ENCODE assay signal across 1 cellular context in the genomic region with DNA sequence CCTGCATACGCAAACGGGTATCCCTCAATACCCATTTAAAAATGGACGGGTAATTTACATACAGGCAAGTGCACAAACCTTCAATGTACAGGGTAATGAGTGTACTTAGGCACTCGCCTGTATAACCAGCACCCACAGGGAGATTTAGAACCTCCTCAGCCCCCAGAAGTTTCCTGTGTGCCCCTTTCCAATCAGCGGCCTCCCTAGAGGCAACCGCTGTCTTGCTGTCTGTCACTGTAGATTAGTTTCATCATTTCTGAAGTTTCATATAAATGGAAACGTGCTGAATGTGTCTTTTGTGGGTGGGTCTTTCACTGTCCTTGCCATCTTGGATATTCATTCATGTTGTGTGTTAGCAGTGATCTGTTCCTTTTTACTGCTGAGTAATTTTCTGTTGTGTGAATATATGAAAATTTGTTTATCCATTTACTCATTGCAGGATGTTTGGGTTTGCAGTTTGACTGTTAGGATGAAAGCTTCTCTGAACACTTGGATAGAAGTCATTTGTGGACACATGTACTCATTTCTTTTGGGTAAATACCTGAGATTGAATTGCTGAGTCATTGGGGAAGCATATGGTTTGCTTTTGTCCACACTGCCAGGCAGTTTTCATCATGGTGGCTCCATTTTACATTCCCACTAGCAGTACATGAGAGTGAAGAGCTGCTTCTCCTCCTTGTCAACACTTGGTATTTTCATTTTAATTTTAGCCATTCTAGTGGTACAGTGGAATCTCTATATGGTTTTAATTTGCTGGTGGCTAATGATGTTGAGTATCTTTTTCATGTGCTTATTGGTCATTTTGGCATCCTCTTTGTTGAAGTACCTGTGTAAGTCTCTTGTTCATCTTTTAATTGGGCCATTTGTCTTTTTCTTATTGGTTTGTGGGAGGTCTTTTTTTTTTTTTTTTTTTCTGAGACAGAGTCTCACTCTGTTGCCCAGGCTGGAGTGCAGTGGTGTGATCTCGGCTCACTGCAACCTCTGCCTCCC.
TF ChIP-seq lines count a peak whose summit lies in the region.

No MANE protein-coding gene starts in this region.

TF ChIP-seq in K562, 482 proteins besides CTCF, POLR2A, EP300 and RAD21 (continued from another document and continues in another):
- TF ChIP-seq IRF2 (CRISPR knock-in tag; IDR thresholded peaks at IDR 0.05) (no peak), SRF (CRISPR knock-in tag; IDR thresholded peaks at IDR 0.05) (no peak), MYNN (IDR thresholded peaks at IDR 0.05) (no peak), MYNN (CRISPR knock-in tag; IDR thresholded peaks at IDR 0.05) (no peak), JUN (IDR thresholded peaks at IDR 0.05; ENCODE audit: borderline replicate concordance, low read depth, low read length) (no peak), JUN (CRISPR knock-in tag; IDR thresholded peaks at IDR 0.05; ENCODE audit: borderline replicate concordance) (no peak), JUND (IDR thresholded peaks at IDR 0.05; ENCODE audit: borderline replicate concordance, low read depth, low read length) (no peak), JUND (tag; IDR thresholded peaks at IDR 0.05; ENCODE audit: borderline replicate concordance, low read depth, low read length) (peak; percentile 56; the same call in 2 of the 3 replicates), ZNF212 (CRISPR knock-in tag; IDR thresholded peaks at IDR 0.05) (no peak), PHF21A (IDR thresholded peaks at IDR 0.05; ENCODE audit: borderline replicate concordance, low read depth) (no peak), ZNF239 (CRISPR knock-in tag; IDR thresholded peaks at IDR 0.05) (0 out of 2 replicates have a peak, but pooled peaks have one; percentile 16), POLR2AphosphoS5 (IDR thresholded peaks at IDR 0.05; ENCODE audit: control insufficient read depth, insufficient read depth, low read depth, low read length) (no peak), TAF9B (IDR thresholded peaks at IDR 0.05; ENCODE audit: partially characterized antibody) (no peak), RNF2 (IDR thresholded peaks at IDR 0.05) (no peak), EHMT2 (IDR thresholded peaks at IDR 0.05) (peak; percentile 79), SMARCB1 (IDR thresholded peaks at IDR 0.05; ENCODE audit: insufficient read length, low read depth) (no peak), NCOR1 (IDR thresholded peaks at IDR 0.05) (0 out of 2 replicates have a peak, but pooled peaks have one; percentile 6)
- TF ChIP-seq, protein P1, sequence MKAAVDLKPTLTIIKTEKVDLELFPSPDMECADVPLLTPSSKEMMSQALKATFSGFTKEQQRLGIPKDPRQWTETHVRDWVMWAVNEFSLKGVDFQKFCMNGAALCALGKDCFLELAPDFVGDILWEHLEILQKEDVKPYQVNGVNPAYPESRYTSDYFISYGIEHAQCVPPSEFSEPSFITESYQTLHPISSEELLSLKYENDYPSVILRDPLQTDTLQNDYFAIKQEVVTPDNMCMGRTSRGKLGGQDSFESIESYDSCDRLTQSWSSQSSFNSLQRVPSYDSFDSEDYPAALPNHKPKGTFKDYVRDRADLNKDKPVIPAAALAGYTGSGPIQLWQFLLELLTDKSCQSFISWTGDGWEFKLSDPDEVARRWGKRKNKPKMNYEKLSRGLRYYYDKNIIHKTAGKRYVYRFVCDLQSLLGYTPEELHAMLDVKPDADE (conservative IDR thresholded peaks at IDR 0.05; ENCODE audit: control insufficient read depth, low read depth, low read length): no peak
- TF ChIP-seq, protein P2, sequence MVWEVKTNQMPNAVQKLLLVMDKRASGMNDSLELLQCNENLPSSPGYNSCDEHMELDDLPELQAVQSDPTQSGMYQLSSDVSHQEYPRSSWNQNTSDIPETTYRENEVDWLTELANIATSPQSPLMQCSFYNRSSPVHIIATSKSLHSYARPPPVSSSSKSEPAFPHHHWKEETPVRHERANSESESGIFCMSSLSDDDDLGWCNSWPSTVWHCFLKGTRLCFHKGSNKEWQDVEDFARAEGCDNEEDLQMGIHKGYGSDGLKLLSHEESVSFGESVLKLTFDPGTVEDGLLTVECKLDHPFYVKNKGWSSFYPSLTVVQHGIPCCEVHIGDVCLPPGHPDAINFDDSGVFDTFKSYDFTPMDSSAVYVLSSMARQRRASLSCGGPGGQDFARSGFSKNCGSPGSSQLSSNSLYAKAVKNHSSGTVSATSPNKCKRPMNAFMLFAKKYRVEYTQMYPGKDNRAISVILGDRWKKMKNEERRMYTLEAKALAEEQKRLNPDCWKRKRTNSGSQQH (CRISPR knock-in tag; IDR thresholded peaks at IDR 0.05): no peak
- TF ChIP-seq, protein P3, sequence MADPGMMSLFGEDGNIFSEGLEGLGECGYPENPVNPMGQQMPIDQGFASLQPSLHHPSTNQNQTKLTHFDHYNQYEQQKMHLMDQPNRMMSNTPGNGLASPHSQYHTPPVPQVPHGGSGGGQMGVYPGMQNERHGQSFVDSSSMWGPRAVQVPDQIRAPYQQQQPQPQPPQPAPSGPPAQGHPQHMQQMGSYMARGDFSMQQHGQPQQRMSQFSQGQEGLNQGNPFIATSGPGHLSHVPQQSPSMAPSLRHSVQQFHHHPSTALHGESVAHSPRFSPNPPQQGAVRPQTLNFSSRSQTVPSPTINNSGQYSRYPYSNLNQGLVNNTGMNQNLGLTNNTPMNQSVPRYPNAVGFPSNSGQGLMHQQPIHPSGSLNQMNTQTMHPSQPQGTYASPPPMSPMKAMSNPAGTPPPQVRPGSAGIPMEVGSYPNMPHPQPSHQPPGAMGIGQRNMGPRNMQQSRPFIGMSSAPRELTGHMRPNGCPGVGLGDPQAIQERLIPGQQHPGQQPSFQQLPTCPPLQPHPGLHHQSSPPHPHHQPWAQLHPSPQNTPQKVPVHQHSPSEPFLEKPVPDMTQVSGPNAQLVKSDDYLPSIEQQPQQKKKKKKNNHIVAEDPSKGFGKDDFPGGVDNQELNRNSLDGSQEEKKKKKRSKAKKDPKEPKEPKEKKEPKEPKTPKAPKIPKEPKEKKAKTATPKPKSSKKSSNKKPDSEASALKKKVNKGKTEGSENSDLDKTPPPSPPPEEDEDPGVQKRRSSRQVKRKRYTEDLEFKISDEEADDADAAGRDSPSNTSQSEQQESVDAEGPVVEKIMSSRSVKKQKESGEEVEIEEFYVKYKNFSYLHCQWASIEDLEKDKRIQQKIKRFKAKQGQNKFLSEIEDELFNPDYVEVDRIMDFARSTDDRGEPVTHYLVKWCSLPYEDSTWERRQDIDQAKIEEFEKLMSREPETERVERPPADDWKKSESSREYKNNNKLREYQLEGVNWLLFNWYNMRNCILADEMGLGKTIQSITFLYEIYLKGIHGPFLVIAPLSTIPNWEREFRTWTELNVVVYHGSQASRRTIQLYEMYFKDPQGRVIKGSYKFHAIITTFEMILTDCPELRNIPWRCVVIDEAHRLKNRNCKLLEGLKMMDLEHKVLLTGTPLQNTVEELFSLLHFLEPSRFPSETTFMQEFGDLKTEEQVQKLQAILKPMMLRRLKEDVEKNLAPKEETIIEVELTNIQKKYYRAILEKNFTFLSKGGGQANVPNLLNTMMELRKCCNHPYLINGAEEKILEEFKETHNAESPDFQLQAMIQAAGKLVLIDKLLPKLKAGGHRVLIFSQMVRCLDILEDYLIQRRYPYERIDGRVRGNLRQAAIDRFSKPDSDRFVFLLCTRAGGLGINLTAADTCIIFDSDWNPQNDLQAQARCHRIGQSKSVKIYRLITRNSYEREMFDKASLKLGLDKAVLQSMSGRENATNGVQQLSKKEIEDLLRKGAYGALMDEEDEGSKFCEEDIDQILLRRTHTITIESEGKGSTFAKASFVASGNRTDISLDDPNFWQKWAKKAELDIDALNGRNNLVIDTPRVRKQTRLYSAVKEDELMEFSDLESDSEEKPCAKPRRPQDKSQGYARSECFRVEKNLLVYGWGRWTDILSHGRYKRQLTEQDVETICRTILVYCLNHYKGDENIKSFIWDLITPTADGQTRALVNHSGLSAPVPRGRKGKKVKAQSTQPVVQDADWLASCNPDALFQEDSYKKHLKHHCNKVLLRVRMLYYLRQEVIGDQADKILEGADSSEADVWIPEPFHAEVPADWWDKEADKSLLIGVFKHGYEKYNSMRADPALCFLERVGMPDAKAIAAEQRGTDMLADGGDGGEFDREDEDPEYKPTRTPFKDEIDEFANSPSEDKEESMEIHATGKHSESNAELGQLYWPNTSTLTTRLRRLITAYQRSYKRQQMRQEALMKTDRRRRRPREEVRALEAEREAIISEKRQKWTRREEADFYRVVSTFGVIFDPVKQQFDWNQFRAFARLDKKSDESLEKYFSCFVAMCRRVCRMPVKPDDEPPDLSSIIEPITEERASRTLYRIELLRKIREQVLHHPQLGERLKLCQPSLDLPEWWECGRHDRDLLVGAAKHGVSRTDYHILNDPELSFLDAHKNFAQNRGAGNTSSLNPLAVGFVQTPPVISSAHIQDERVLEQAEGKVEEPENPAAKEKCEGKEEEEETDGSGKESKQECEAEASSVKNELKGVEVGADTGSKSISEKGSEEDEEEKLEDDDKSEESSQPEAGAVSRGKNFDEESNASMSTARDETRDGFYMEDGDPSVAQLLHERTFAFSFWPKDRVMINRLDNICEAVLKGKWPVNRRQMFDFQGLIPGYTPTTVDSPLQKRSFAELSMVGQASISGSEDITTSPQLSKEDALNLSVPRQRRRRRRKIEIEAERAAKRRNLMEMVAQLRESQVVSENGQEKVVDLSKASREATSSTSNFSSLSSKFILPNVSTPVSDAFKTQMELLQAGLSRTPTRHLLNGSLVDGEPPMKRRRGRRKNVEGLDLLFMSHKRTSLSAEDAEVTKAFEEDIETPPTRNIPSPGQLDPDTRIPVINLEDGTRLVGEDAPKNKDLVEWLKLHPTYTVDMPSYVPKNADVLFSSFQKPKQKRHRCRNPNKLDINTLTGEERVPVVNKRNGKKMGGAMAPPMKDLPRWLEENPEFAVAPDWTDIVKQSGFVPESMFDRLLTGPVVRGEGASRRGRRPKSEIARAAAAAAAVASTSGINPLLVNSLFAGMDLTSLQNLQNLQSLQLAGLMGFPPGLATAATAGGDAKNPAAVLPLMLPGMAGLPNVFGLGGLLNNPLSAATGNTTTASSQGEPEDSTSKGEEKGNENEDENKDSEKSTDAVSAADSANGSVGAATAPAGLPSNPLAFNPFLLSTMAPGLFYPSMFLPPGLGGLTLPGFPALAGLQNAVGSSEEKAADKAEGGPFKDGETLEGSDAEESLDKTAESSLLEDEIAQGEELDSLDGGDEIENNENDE (IDR thresholded peaks at IDR 0.05; ENCODE audit: low read depth, low read length): no peak
- TF ChIP-seq, protein P4, sequence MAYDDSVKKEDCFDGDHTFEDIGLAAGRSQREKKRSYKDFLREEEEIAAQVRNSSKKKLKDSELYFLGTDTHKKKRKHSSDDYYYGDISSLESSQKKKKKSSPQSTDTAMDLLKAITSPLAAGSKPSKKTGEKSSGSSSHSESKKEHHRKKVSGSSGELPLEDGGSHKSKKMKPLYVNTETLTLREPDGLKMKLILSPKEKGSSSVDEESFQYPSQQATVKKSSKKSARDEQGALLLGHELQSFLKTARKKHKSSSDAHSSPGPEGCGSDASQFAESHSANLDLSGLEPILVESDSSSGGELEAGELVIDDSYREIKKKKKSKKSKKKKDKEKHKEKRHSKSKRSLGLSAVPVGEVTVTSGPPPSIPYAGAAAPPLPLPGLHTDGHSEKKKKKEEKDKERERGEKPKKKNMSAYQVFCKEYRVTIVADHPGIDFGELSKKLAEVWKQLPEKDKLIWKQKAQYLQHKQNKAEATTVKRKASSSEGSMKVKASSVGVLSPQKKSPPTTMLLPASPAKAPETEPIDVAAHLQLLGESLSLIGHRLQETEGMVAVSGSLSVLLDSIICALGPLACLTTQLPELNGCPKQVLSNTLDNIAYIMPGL (CRISPR knock-in tag; IDR thresholded peaks at IDR 0.05): no peak
- TF ChIP-seq, protein P5, sequence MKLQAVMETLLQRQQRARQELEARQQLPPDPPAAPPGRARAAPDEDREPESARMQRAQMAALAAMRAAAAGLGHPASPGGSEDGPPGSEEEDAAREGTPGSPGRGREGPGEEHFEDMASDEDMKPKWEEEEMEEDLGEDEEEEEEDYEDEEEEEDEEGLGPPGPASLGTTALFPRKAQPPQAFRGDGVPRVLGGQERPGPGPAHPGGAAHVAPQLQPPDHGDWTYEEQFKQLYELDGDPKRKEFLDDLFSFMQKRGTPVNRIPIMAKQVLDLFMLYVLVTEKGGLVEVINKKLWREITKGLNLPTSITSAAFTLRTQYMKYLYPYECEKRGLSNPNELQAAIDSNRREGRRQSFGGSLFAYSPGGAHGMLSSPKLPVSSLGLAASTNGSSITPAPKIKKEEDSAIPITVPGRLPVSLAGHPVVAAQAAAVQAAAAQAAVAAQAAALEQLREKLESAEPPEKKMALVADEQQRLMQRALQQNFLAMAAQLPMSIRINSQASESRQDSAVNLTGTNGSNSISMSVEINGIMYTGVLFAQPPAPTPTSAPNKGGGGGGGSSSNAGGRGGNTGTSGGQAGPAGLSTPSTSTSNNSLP (IDR thresholded peaks at IDR 0.05; ENCODE audit: borderline replicate concordance, low read depth, low read length): no peak
- TF ChIP-seq, protein P6, sequence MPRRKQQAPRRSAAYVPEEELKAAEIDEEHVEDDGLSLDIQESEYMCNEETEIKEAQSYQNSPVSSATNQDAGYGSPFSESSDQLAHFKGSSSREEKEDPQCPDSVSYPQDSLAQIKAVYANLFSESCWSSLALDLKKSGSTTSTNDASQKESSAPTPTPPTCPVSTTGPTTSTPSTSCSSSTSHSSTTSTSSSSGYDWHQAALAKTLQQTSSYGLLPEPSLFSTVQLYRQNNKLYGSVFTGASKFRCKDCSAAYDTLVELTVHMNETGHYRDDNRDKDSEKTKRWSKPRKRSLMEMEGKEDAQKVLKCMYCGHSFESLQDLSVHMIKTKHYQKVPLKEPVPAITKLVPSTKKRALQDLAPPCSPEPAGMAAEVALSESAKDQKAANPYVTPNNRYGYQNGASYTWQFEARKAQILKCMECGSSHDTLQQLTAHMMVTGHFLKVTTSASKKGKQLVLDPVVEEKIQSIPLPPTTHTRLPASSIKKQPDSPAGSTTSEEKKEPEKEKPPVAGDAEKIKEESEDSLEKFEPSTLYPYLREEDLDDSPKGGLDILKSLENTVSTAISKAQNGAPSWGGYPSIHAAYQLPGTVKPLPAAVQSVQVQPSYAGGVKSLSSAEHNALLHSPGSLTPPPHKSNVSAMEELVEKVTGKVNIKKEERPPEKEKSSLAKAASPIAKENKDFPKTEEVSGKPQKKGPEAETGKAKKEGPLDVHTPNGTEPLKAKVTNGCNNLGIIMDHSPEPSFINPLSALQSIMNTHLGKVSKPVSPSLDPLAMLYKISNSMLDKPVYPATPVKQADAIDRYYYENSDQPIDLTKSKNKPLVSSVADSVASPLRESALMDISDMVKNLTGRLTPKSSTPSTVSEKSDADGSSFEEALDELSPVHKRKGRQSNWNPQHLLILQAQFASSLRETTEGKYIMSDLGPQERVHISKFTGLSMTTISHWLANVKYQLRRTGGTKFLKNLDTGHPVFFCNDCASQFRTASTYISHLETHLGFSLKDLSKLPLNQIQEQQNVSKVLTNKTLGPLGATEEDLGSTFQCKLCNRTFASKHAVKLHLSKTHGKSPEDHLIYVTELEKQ (CRISPR knock-in tag; IDR thresholded peaks at IDR 0.05): no peak
- TF ChIP-seq, protein P7, sequence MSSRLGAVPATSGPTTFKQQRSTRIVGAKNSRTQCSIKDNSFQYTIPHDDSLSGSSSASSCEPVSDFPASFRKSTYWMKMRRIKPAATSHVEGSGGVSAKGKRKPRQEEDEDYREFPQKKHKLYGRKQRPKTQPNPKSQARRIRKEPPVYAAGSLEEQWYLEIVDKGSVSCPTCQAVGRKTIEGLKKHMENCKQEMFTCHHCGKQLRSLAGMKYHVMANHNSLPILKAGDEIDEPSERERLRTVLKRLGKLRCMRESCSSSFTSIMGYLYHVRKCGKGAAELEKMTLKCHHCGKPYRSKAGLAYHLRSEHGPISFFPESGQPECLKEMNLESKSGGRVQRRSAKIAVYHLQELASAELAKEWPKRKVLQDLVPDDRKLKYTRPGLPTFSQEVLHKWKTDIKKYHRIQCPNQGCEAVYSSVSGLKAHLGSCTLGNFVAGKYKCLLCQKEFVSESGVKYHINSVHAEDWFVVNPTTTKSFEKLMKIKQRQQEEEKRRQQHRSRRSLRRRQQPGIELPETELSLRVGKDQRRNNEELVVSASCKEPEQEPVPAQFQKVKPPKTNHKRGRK (tag; IDR thresholded peaks at IDR 0.05): no peak
- TF ChIP-seq, protein P8, sequence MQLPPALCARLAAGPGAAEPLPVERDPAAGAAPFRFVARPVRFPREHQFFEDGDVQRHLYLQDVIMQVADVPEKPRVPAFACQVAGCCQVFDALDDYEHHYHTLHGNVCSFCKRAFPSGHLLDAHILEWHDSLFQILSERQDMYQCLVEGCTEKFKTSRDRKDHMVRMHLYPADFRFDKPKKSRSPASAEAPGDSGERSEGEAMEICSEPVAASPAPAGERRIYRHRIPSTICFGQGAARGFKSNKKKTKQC (CRISPR knock-in tag; IDR thresholded peaks at IDR 0.05): no peak
